In genomic region chr1:226181996-226182714, GRCh38 we compare ENCODE assay signal across 1 cellular context.
A peak's percentile ranks its signal among the peaks of the same experiment; 100 is the strongest.
TF ChIP-seq lines count a peak whose summit lies in the region.

No MANE protein-coding gene starts in this region.

TF ChIP-seq in HEK293, 187 proteins besides CTCF, POLR2A, EP300 and RAD21 (continued from another document and continues in another):
- no peak for TF ChIP-seq ZBTB6 (tag by site-specific recombination; IDR thresholded peaks at IDR 0.05)
- no peak for TF ChIP-seq ZNF645 (tag by site-specific recombination; IDR thresholded peaks at IDR 0.05)
- TF ChIP-seq INSM2 (tag by site-specific recombination; IDR thresholded peaks at IDR 0.05), result 0 out of 2 replicates have a peak, but pooled peaks have one; percentile 19
- peak; percentile 51; the same call in 1 of the 2 replicates for TF ChIP-seq ZNF391 (tag by site-specific recombination; IDR thresholded peaks at IDR 0.05; ENCODE audit: borderline replicate concordance, low read depth)
- no peak for TF ChIP-seq ZNF112 (tag by site-specific recombination; IDR thresholded peaks at IDR 0.05)
- TF ChIP-seq ZNF707 (tag by site-specific recombination; IDR thresholded peaks at IDR 0.05), result no peak
- TF ChIP-seq ZNF621 (tag by site-specific recombination; IDR thresholded peaks at IDR 0.05), result no peak
- no peak for TF ChIP-seq ZBTB11 (tag by site-specific recombination; conservative IDR thresholded peaks at IDR 0.05; ENCODE audit: low read depth)
- TF ChIP-seq ZNF529 (tag by site-specific recombination; IDR thresholded peaks at IDR 0.05; ENCODE audit: insufficient replicate concordance), result no peak
- TF ChIP-seq KLF1 (tag by site-specific recombination; IDR thresholded peaks at IDR 0.05), result 0 out of 2 replicates have a peak, but pooled peaks have one; percentile 42
- peak; percentile 79 for TF ChIP-seq ZNF335 (tag by site-specific recombination; conservative IDR thresholded peaks at IDR 0.05)
- peak; percentile 88 for TF ChIP-seq ZFHX2 (tag by site-specific recombination; conservative IDR thresholded peaks at IDR 0.05)
- no peak for TF ChIP-seq ZNF501 (tag by site-specific recombination; IDR thresholded peaks at IDR 0.05)
- no peak for TF ChIP-seq SETDB1 (IDR thresholded peaks at IDR 0.05; ENCODE audit: insufficient read length, low read length)
- peak; percentile 76 for TF ChIP-seq ZNF600 (tag by site-specific recombination; IDR thresholded peaks at IDR 0.05)
- peak; percentile 36; the same call in 1 of the 2 replicates for TF ChIP-seq SP3 (tag by site-specific recombination; IDR thresholded peaks at IDR 0.05)
- no peak for TF ChIP-seq ZNF560 (tag by site-specific recombination; IDR thresholded peaks at IDR 0.05; ENCODE audit: borderline replicate concordance)
- TF ChIP-seq ZNF248 (tag by site-specific recombination; IDR thresholded peaks at IDR 0.05), result no peak
- TF ChIP-seq KLF7 (tag by site-specific recombination; IDR thresholded peaks at IDR 0.05; ENCODE audit: borderline replicate concordance), result no peak; the same call in 1 of the 2 replicates
- TF ChIP-seq ZNF639 (tag by site-specific recombination; IDR thresholded peaks at IDR 0.05), result no peak
- TF ChIP-seq ZNF610 (tag by site-specific recombination; IDR thresholded peaks at IDR 0.05; ENCODE audit: borderline replicate concordance), result 0 out of 2 replicates have a peak, but pooled peaks have one; percentile 16
- TF ChIP-seq MEIS1 (CRISPR knock-in tag; IDR thresholded peaks at IDR 0.05; ENCODE audit: borderline replicate concordance), result no peak
- TF ChIP-seq ZNF280D (tag by site-specific recombination; IDR thresholded peaks at IDR 0.05), result peak; percentile 11; the same call in 1 of the 2 replicates
- no peak for TF ChIP-seq ZNF571 (tag by site-specific recombination; IDR thresholded peaks at IDR 0.05)
- TF ChIP-seq ZNF654 (tag by site-specific recombination; IDR thresholded peaks at IDR 0.05; ENCODE audit: low read depth), result no peak
- TF ChIP-seq ZNF488 (tag by site-specific recombination; IDR thresholded peaks at IDR 0.05), result no peak
- TF ChIP-seq GLI4 (tag by site-specific recombination; IDR thresholded peaks at IDR 0.05), result no peak
- TF ChIP-seq ZNF366 (tag by site-specific recombination; conservative IDR thresholded peaks at IDR 0.05), result 0 out of 2 replicates have a peak, but pooled peaks have one; percentile 22
- peak; percentile 45; the same call in 1 of the 2 replicates for TF ChIP-seq BCL11A (tag by site-specific recombination; IDR thresholded peaks at IDR 0.05; ENCODE audit: low read depth)
- peak; percentile 87 for TF ChIP-seq WT1 (tag by site-specific recombination; IDR thresholded peaks at IDR 0.05)
- peak; percentile 73 for TF ChIP-seq PATZ1 (tag by site-specific recombination; IDR thresholded peaks at IDR 0.05)
- no peak for TF ChIP-seq ZBTB21 (tag by site-specific recombination; IDR thresholded peaks at IDR 0.05)
- TF ChIP-seq ZNF670 (tag by site-specific recombination; IDR thresholded peaks at IDR 0.05; ENCODE audit: low read depth), result no peak
- TF ChIP-seq ZNF138 (tag by site-specific recombination; IDR thresholded peaks at IDR 0.05; ENCODE audit: borderline replicate concordance), result no peak
- TF ChIP-seq KLF16 (tag by site-specific recombination; IDR thresholded peaks at IDR 0.05), result peak; percentile 59; the same call in 1 of the 2 replicates
- TF ChIP-seq GLIS1 (tag by site-specific recombination; IDR thresholded peaks at IDR 0.05), result peak; percentile 58
- TF ChIP-seq ZNF114 (tag by site-specific recombination; IDR thresholded peaks at IDR 0.05), result no peak
- TF ChIP-seq ZSCAN4 (tag by site-specific recombination; IDR thresholded peaks at IDR 0.05), result no peak
- peak; percentile 33; the same call in 1 of the 2 replicates for TF ChIP-seq ZBTB44 (tag by site-specific recombination; IDR thresholded peaks at IDR 0.05)
- TF ChIP-seq ZFP3 (tag by site-specific recombination; IDR thresholded peaks at IDR 0.05; ENCODE audit: low read depth), result 0 out of 2 replicates have a peak, but pooled peaks have one; percentile 7
- no peak for TF ChIP-seq PBX3 (CRISPR knock-in tag; IDR thresholded peaks at IDR 0.05)
- TF ChIP-seq ZNF629 (tag by site-specific recombination; IDR thresholded peaks at IDR 0.05), result 0 out of 2 replicates have a peak, but pooled peaks have one; percentile 33
